Comparison of ENCODE assay signal across 9 cellular contexts in genomic region chr1:2195785-2196184, GRCh38. TPM values are rescaled to one million over a fixed set of nuclear protein-coding genes. Genes with fewer than 3 reads are reported as not detected.
DNase-seq lines count a peak whose midpoint lies in the region; ATAC-seq and TF ChIP-seq lines count a peak whose summit lies in the region.
"Had no signal": no experiment of that assay in that cellular context is flagged by ENCODE, and none has a peak within 500 bp of the region (broad histone marks: within the 10 kb centered on the region; RNA-seq: fewer than 3 reads in every experiment).

No MANE protein-coding gene starts in this region.

- no peak for TF ChIP-seq EP300 in tibial nerve (IDR thresholded peaks at IDR 0.05)

- peak overlapping the region; percentile 95 for H3K27ac Mint-ChIP-seq in activated T-cell treated with anti-CD3 and anti-CD28 coated beads, Interleukin-2, amount 50 U/mL, for 24 hours

- 62 to 82% methylated on average over 9 to 11 of the region's 11 CpGs for WGBS in tibial nerve, 2 donors

- H3K27ac ChIP-seq in angular gyrus (ENCODE audit: low read depth, low read length) (peak overlapping the region; percentile 90), muscle layer of colon (ENCODE audit: low read depth, low read length) (peak overlapping the region; percentile 98), tibial nerve (peak overlapping the region; percentile 87 to 99 (median 91))

- no peaks in the 10 kb centered on the region for H3K27me3 ChIP-seq in muscle layer of colon (ENCODE audit: control insufficient read depth in 1 of 2, insufficient read depth in 2 of 2, low read length in 2 of 2)
- no peaks in the 10 kb centered on the region for H3K27me3 ChIP-seq in tibial nerve

- no peaks in the 10 kb centered on the region for H3K9me3 Mint-ChIP-seq in activated T-cell treated with anti-CD3 and anti-CD28 coated beads, Interleukin-2, amount 50 U/mL, for 24 hours
- no peaks in the 10 kb centered on the region for H3K9me3 Mint-ChIP-seq in activated T-cell treated with anti-CD3 and anti-CD28 coated beads, Interleukin-2, amount 50 U/mL, for 4 hours
- H3K9me3 Mint-ChIP-seq: stimulated activated naive CD8-positive, alpha-beta T cell treated with anti-CD3 and anti-CD28 coated beads, Interleukin-15, Interleukin-2, amounts not matched to agents 100 ng/mL and 50 ng/mL, for 24 hours had no signal

- H3K9me3 ChIP-seq in muscle layer of colon (ENCODE audit: low read length): no peaks in the 10 kb centered on the region
- H3K9me3 ChIP-seq in tibial nerve: no peaks in the 10 kb centered on the region

- peaks cover 40% of the 10 kb centered on the region for H3K4me1 Mint-ChIP-seq in activated T-cell treated with anti-CD3 and anti-CD28 coated beads, Interleukin-2, amount 50 U/mL, for 24 hours (ENCODE audit: low read depth)
- peaks cover 35% of the 10 kb centered on the region for H3K4me1 Mint-ChIP-seq in activated T-cell treated with anti-CD3 and anti-CD28 coated beads, Interleukin-2, amount 50 U/mL, for 4 hours (ENCODE audit: low read depth)

- TF ChIP-seq CTCF in tibial nerve (IDR thresholded peaks at IDR 0.05): no peak

- H3K36me3 Mint-ChIP-seq in activated T-cell treated with anti-CD3 and anti-CD28 coated beads, Interleukin-2, amount 50 U/mL, for 24 hours (ENCODE audit: low read depth): peaks cover 10% of the 10 kb centered on the region
- no peaks in the 10 kb centered on the region for H3K36me3 Mint-ChIP-seq in activated T-cell treated with anti-CD3 and anti-CD28 coated beads, Interleukin-2, amount 50 U/mL, for 4 hours (ENCODE audit: insufficient read depth)

- no peak for TF ChIP-seq POLR2A in tibial nerve (IDR thresholded peaks at IDR 0.05)

- H3K4me1 ChIP-seq in muscle layer of colon (ENCODE audit: insufficient read depth, low read length) (peaks cover 55% of the 10 kb centered on the region), tibial nerve (peaks cover 0 to 72% (median 50%) of the 10 kb centered on the region in 4 donors)

- no peak for ATAC-seq in activated T-cell treated with anti-CD3 and anti-CD28 coated beads, Interleukin-2, amount 50 U/mL, for 4 hours
- ATAC-seq in HG03108 (IDR thresholded peaks at IDR 0.05; ENCODE audit: unreplicated experiment): no peak
- ATAC-seq in GM18868 (IDR thresholded peaks at IDR 0.05; ENCODE audit: unreplicated experiment): no peak

- H3K36me3 ChIP-seq in muscle layer of colon (ENCODE audit: insufficient read depth, low read length): no peaks in the 10 kb centered on the region
- H3K36me3 ChIP-seq in tibial nerve: no peaks in the 10 kb centered on the region

- H3K27me3 Mint-ChIP-seq in activated T-cell treated with anti-CD3 and anti-CD28 coated beads, Interleukin-2, amount 50 U/mL, for 24 hours: no peaks in the 10 kb centered on the region
- H3K27me3 Mint-ChIP-seq in activated T-cell treated with anti-CD3 and anti-CD28 coated beads, Interleukin-2, amount 50 U/mL, for 4 hours (ENCODE audit: low read depth): no peaks in the 10 kb centered on the region
- H3K27me3 Mint-ChIP-seq: stimulated activated naive CD8-positive, alpha-beta T cell treated with anti-CD3 and anti-CD28 coated beads, Interleukin-15, Interleukin-2, amounts not matched to agents 100 ng/mL and 50 ng/mL, for 24 hours had no signal

- peak overlapping the region; percentile 25 to 56 for H3K4me3 ChIP-seq in muscle layer of colon (ENCODE audit: low read depth in 1 of 2, low read length in 2 of 2)
- H3K4me3 ChIP-seq in tibial nerve: no peak overlapping the region

- H3K4me3 Mint-ChIP-seq in activated T-cell treated with anti-CD3 and anti-CD28 coated beads, Interleukin-2, amount 50 U/mL, for 24 hours: no peak overlapping the region
- H3K4me3 Mint-ChIP-seq in activated T-cell treated with anti-CD3 and anti-CD28 coated beads, Interleukin-2, amount 50 U/mL, for 4 hours: no peak overlapping the region

- peak overlapping the region; percentile 25 for H3K9ac ChIP-seq in muscle layer of colon (ENCODE audit: low read length)

- no peak for DNase-seq in activated T-cell treated with anti-CD3 and anti-CD28 coated beads, Interleukin-2, amount 50 U/mL, for 24 hours
- no peak for DNase-seq in activated T-cell treated with anti-CD3 and anti-CD28 coated beads, Interleukin-2, amount 50 U/mL, for 4 hours
- no peak for DNase-seq in tibial nerve (ENCODE audit: low spot score in 2 of 2)
- no peak for DNase-seq in DMS79 (lab: John Stamatoyannopoulos, UW)

RNA-seq across cellular contexts. Expression of gene FAAP20, which starts 1.2 kb away (rescaled TPM):
- 10 to 100 TPM; 67.8 to 82.3 (median 69.9) TPM for total RNA-seq in activated T-cell treated with anti-CD3 and anti-CD28 coated beads, Interleukin-2, amount 50 U/mL, for 4 hours
- 10 to 100 TPM; 32.8 to 60.9 (median 47.3) TPM for total RNA-seq in tibial nerve

RNA-seq across cellular contexts. Expression of gene SKI, which starts 32.3 kb away (rescaled TPM):
- 10 to 100 TPM; 43.8 to 45.2 (median 44.7) TPM for total RNA-seq in activated T-cell treated with anti-CD3 and anti-CD28 coated beads, Interleukin-2, amount 50 U/mL, for 4 hours
- 100 to 1,000 TPM in 1 of 4 donors, 10 to 100 TPM in 3; 62.8 to 100 (median 72.2) TPM for total RNA-seq in tibial nerve

Comparison
In these comparisons a context has a peak if more than half of its experiments do, and no peak if none do; other contexts are left out.
1. H3K4me3 ChIP-seq: peak in muscle layer of colon (2 of 2); none in tibial nerve (0 of 4).
2. Peak in every context shown above with its lines, with median percentiles within 50 percentile points of each other: H3K27ac ChIP-seq.